15 cellular contexts compared by ENCODE assay signal in the genomic region with DNA sequence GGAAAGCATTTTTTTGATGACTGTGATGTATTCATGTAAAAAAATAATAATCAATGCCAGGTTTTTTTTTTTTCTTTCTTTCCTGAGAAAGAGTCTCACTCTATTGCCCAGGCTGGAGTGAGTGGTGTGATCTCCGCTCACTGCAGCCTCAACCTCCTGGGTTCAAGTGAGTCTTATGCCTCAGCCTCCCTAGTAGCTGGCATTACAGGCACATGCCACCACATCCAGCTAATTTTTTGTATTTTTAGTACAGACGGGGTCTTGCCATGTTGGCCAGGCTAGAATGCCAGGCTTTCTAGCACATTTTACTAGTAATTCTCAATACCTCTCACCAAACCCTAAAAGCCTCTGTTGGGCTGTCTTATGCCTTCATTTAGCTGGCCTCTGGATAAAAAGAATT. TPM values are rescaled to one million over a fixed set of nuclear protein-coding genes. Genes with fewer than 3 reads are reported as not detected.
A peak's percentile ranks its signal among the peaks of the same experiment; 100 is the strongest.
DNase-seq lines count a peak whose midpoint lies in the region; ATAC-seq and TF ChIP-seq lines count a peak whose summit lies in the region.
"Had no signal": no experiment of that assay in that cellular context is flagged by ENCODE, and none has a peak within 500 bp of the region (broad histone marks: within the 10 kb centered on the region; RNA-seq: fewer than 3 reads in every experiment).

No MANE protein-coding gene starts in this region.

- H3K4me3 ChIP-seq in dorsolateral prefrontal cortex (peak overlapping the region in 4 of 59 donors; percentile 5 to 17 (median 8)), osteoblast (ENCODE audit: insufficient read depth, low read length) (no peak overlapping the region), tibial artery (no peak overlapping the region)
- H3K4me3 ChIP-seq: MG63 had no signal

- H3K36me3 ChIP-seq in osteoblast (ENCODE audit: insufficient read depth, low read length): no peaks in the 10 kb centered on the region
- no peaks in the 10 kb centered on the region for H3K36me3 ChIP-seq in tibial artery
- H3K36me3 ChIP-seq: MG63 had no signal

- no peak for TF ChIP-seq CTCF in brain (conservative IDR thresholded peaks at IDR 0.05)
- no peak for TF ChIP-seq CTCF in dorsolateral prefrontal cortex (IDR thresholded peaks at IDR 0.05 in 54 of 56, conservative IDR thresholded peaks at IDR 0.05 in 2 of 56; ENCODE audit: low read depth in 1 of 56, partially characterized antibody in 56 of 56)
- TF ChIP-seq CTCF in osteoblast (IDR thresholded peaks at IDR 0.05; ENCODE audit: extremely low read depth, low read depth, low read length): no peak
- no peak for TF ChIP-seq CTCF in tibial artery (IDR thresholded peaks at IDR 0.05)

- intact Hi-C loops in dorsolateral prefrontal cortex (cut with DNase I) (loop anchor here in 1 of 2 donors (10.0 kb wide), 1 partner anchor 74 kb away; no protein-coding TSS in a partner anchor), tibial artery (cut with DNase I; ENCODE audit: low total_unique reads) (no loop called here), left colon (cut with DNase I, micrococcal nuclease) (no loop called here)

- H3K27me3 ChIP-seq in dorsolateral prefrontal cortex (peaks cover 0 to 43% (median 4%) of the 10 kb centered on the region in 45 donors), osteoblast (ENCODE audit: insufficient read depth, low read length) (no peaks in the 10 kb centered on the region), tibial artery (no peaks in the 10 kb centered on the region)
- H3K27me3 ChIP-seq: MG63 had no signal

- H3K9me3 ChIP-seq in osteoblast (ENCODE audit: low read depth, low read length) (no peaks in the 10 kb centered on the region), tibial artery (no peaks in the 10 kb centered on the region)
- H3K9me3 ChIP-seq: MG63 had no signal

- peaks cover 64% of the 10 kb centered on the region for H3K4me1 Mint-ChIP-seq in brain

- H3K27ac ChIP-seq in dorsolateral prefrontal cortex: peak overlapping the region in 57 of 59 donors; percentile 10 to 93 (median 80)
- no peak overlapping the region for H3K27ac ChIP-seq in osteoblast (ENCODE audit: low read depth, low read length)
- peak overlapping the region; percentile 64 to 80 for H3K27ac ChIP-seq in tibial artery

- no peak overlapping the region for H2AFZ ChIP-seq in osteoblast (ENCODE audit: low read length)

- H3K36me3 Mint-ChIP-seq in brain: peaks cover 47% of the 10 kb centered on the region
- H3K36me3 Mint-ChIP-seq: CD14-positive monocyte had no signal

- H3K9me3 Mint-ChIP-seq in brain: no peaks in the 10 kb centered on the region
- H3K9me3 Mint-ChIP-seq: HFFc6 had no signal

- no peak for ATAC-seq in HG02623 (IDR thresholded peaks at IDR 0.05; ENCODE audit: unreplicated experiment)
- ATAC-seq in HG03196 (IDR thresholded peaks at IDR 0.05; ENCODE audit: unreplicated experiment): no peak
- no peak for ATAC-seq in left colon

- no peaks in the 10 kb centered on the region for H3K79me2 ChIP-seq in osteoblast (ENCODE audit: insufficient read depth, low read length)

- peak overlapping the region; percentile 86 to 93 (median 89) for H3K27ac Mint-ChIP-seq in brain
- H3K27ac Mint-ChIP-seq: HFFc6 had no signal

- no peaks in the 10 kb centered on the region for H4K20me1 ChIP-seq in osteoblast (ENCODE audit: insufficient read depth, low read length)

- no peak for DNase-seq in dorsolateral prefrontal cortex
- DNase-seq in osteoblast (ENCODE audit: insufficient read length, low spot score, missing footprints): no peak
- no peak for DNase-seq in tibial artery
- no peak for DNase-seq in left colon
- DNase-seq in activated naive CD4-positive, alpha-beta T cell treated with anti-CD3 and anti-CD28 coated beads, Interleukin-2, amount 50 U/mL, for 16 hours: no peak
- DNase-seq: AML-193, HFFc6, MG63, NCI-H2081 treated with DMSO at 0.1 percent for 48 hours, NCI-H510A treated with DMSO at 0.1 percent for 48 hours, NCI-H82 had no signal

- H3K4me1 ChIP-seq in osteoblast (ENCODE audit: insufficient read depth, low read length): peaks cover 5% of the 10 kb centered on the region
- peaks cover 0 to 22% (median 7%) of the 10 kb centered on the region in 4 donors for H3K4me1 ChIP-seq in tibial artery

- no peaks in the 10 kb centered on the region for H3K27me3 Mint-ChIP-seq in brain

- peak overlapping the region; percentile 5 for H3K4me2 ChIP-seq in osteoblast (ENCODE audit: insufficient read depth, low read length)

- peak overlapping the region in 1 of 5 experiments; percentile 15 for H3K4me3 Mint-ChIP-seq in brain
- H3K4me3 Mint-ChIP-seq: CD14-positive monocyte, HFFc6 had no signal

RNA-seq across cellular contexts. Expression of gene GPM6B, which starts 25.7 kb away (rescaled TPM):
- 228 TPM for polyA plus RNA-seq in brain (ENCODE audit: insufficient read depth, low read depth, low replicate concordance)
- total RNA-seq in dorsolateral prefrontal cortex: 1,000 to 10,000 TPM in 18 of 120 experiments, 100 to 1,000 TPM in 102; 509 to 1,404 (median 816) TPM
- 1.1 and 1.8 TPM in 2 replicates for total RNA-seq in osteoblast
- total RNA-seq in left colon: 1 to 10 TPM; 1.9 to 9.3 TPM
- total RNA-seq: HFFc6 had no signal
- polyA plus RNA-seq: CD14-positive monocyte had no signal

RNA-seq across cellular contexts. Expression of gene OFD1, which starts 56.6 kb away (rescaled TPM):
- 6.7 TPM for polyA plus RNA-seq in brain (ENCODE audit: insufficient read depth, low read depth, low replicate concordance)
- total RNA-seq in dorsolateral prefrontal cortex (10 to 100 TPM; 15.1 to 51.5 (median 29.7) TPM), osteoblast (15.9 and 19.2 TPM in 2 replicates), left colon (10 to 100 TPM; 27.7 to 36.3 TPM)

RNA-seq across cellular contexts. Expression of gene TRAPPC2, which starts 56.7 kb away (rescaled TPM):
- polyA plus RNA-seq in brain (ENCODE audit: insufficient read depth, low read depth, low replicate concordance): 6.6 TPM
- total RNA-seq in dorsolateral prefrontal cortex (10 to 100 TPM; 17.2 to 38.9 (median 28.2) TPM), osteoblast (11.8 and 23.5 TPM in 2 replicates), left colon (10 to 100 TPM; 21.7 TPM)

Comparison
In these comparisons a context has a peak if more than half of its experiments do, and no peak if none do; other contexts are left out.
1. RNA of gene GPM6B, which starts 25.7 kb away (total RNA-seq): 509 to 1,404 TPM in dorsolateral prefrontal cortex; 1.9 to 9.3 TPM in left colon and 1.1 to 1.8 TPM in osteoblast; every median in the first group is over 10 times any median in the second.